10 cellular contexts compared by ENCODE assay signal in genomic region chr7:66206909-66207240, GRCh38. TPM values are rescaled to one million over a fixed set of nuclear protein-coding genes. Genes with fewer than 3 reads are reported as not detected.
DNase-seq lines count a peak whose midpoint lies in the region; ATAC-seq and TF ChIP-seq lines count a peak whose summit lies in the region.
"Had no signal": no experiment of that assay in that cellular context is flagged by ENCODE, and none has a peak within 500 bp of the region (broad histone marks: within the 10 kb centered on the region; RNA-seq: fewer than 3 reads in every experiment).

No MANE protein-coding gene starts in this region.

- DNase-seq in CD4-positive, alpha-beta memory T cell: no peak
- DNase-seq in activated B cell treated with CpG ODN at 0.5 μM for 24 hours (no peak), hepatocyte (ENCODE audit: low spot score) (no peak), gastrocnemius medialis (no peak), NOMO-1 treated with dmso at 0.1 percent for 144 hours (lab: John Stamatoyannopoulos, UW; ENCODE audit: unreplicated experiment) (no peak), NCI-H2196 (lab: John Stamatoyannopoulos, UW; ENCODE audit: unreplicated experiment) (no peak), SW 1271 (lab: John Stamatoyannopoulos, UW) (no peak)
- no peak for DNase-seq in activated CD4-positive, alpha-beta T cell treated with anti-CD3 and anti-CD28 coated beads, Interleukin-2, amount 10 ng/mL, durations not matched to agents 7 days and 5 days
- DNase-seq: pancreas had no signal

- no peaks in the 10 kb centered on the region for H4K20me1 ChIP-seq in hepatocyte (ENCODE audit: insufficient read depth, poor library complexity, severe bottlenecking)

- peaks cover 66% of the 10 kb centered on the region for H3K79me2 ChIP-seq in hepatocyte

- peaks cover 0 to 2% (median 0%) of the 10 kb centered on the region in 8 donors for H3K9me3 Mint-ChIP-seq in CD4-positive, alpha-beta memory T cell
- H3K9me3 Mint-ChIP-seq in activated B cell treated with CpG ODN at 0.5 μM for 24 hours: no peaks in the 10 kb centered on the region
- no peaks in the 10 kb centered on the region for H3K9me3 Mint-ChIP-seq in activated CD4-positive, alpha-beta T cell treated with anti-CD3 and anti-CD28 coated beads, Interleukin-2, amount 10 ng/mL, durations not matched to agents 7 days and 5 days

- peaks cover 28 to 43% (median 34%) of the 10 kb centered on the region in 4 donors for H3K4me1 Mint-ChIP-seq in CD4-positive, alpha-beta memory T cell
- peaks cover 44% of the 10 kb centered on the region for H3K4me1 Mint-ChIP-seq in activated B cell treated with CpG ODN at 0.5 μM for 24 hours
- H3K4me1 Mint-ChIP-seq in activated CD4-positive, alpha-beta T cell treated with anti-CD3 and anti-CD28 coated beads, Interleukin-2, amount 10 ng/mL, durations not matched to agents 7 days and 5 days: peaks cover 30% of the 10 kb centered on the region

- H3K9me3 ChIP-seq in CD4-positive, alpha-beta memory T cell (ENCODE audit: control insufficient read depth in 1 of 2, low read length in 2 of 2): no peaks in the 10 kb centered on the region
- no peaks in the 10 kb centered on the region for H3K9me3 ChIP-seq in hepatocyte (ENCODE audit: low read depth)
- H3K9me3 ChIP-seq in gastrocnemius medialis: no peaks in the 10 kb centered on the region
- H3K9me3 ChIP-seq: pancreas had no signal

- no peaks in the 10 kb centered on the region for H3K9me2 ChIP-seq in hepatocyte (replicated peaks; ENCODE audit: insufficient read depth)

- TF ChIP-seq POLR2A in gastrocnemius medialis (IDR thresholded peaks at IDR 0.05): no peak

- H3K27ac Mint-ChIP-seq in CD4-positive, alpha-beta memory T cell: no peak overlapping the region
- peak overlapping the region; percentile 33 for H3K27ac Mint-ChIP-seq in activated B cell treated with CpG ODN at 0.5 μM for 24 hours
- H3K27ac Mint-ChIP-seq in activated CD4-positive, alpha-beta T cell treated with anti-CD3 and anti-CD28 coated beads, Interleukin-2, amount 10 ng/mL, durations not matched to agents 7 days and 5 days: no peak overlapping the region

- no peak for TF ChIP-seq CTCF in activated B cell treated with CpG ODN at 0.5 μM for 24 hours (IDR thresholded peaks at IDR 0.05)
- no peak for TF ChIP-seq CTCF in hepatocyte (IDR thresholded peaks at IDR 0.05; ENCODE audit: poor library complexity)
- no peak for TF ChIP-seq CTCF in gastrocnemius medialis (IDR thresholded peaks at IDR 0.05 in 4 of 5, conservative IDR thresholded peaks at IDR 0.05 in 1 of 5)

- H2AFZ ChIP-seq in hepatocyte: no peak overlapping the region

- 24% methylated on average over 5 of the region's 5 CpGs for WGBS in hepatocyte (ENCODE audit: low lambda C conversion rate, missing lambda C conversion rate)

- peaks cover 22% of the 10 kb centered on the region for H3K27me3 ChIP-seq in CD4-positive, alpha-beta memory T cell (ENCODE audit: insufficient read depth, low read length)
- H3K27me3 ChIP-seq in hepatocyte (no peaks in the 10 kb centered on the region), gastrocnemius medialis (peaks cover 19 to 23% (median 22%) of the 10 kb centered on the region in 3 donors)
- H3K27me3 ChIP-seq: pancreas had no signal

- no peak overlapping the region for H3K4me3 ChIP-seq in CD4-positive, alpha-beta memory T cell (ENCODE audit: low read length in 2 of 2)
- H3K4me3 ChIP-seq in hepatocyte (peak overlapping the region; percentile 88), gastrocnemius medialis (peak overlapping the region; percentile 64 to 70 (median 70))

- in situ Hi-C loops in gastrocnemius medialis (cut with MboI; ENCODE audit: low sequenced_read_pairs in 4 of 4): no loop called here

- peaks cover 20% of the 10 kb centered on the region for H3K4me1 ChIP-seq in CD4-positive, alpha-beta memory T cell (ENCODE audit: insufficient read depth, low read length)
- no peaks in the 10 kb centered on the region for H3K4me1 ChIP-seq in hepatocyte (ENCODE audit: insufficient read depth)
- H3K4me1 ChIP-seq in gastrocnemius medialis: no peaks in the 10 kb centered on the region

- intact Hi-C loops in CD4-positive, alpha-beta memory T cell (cut with micrococcal nuclease): loop anchor here (5.0 kb wide), 2 partner anchors 535 to 790 kb away; partner anchors contain the start of genes RABGEF1, SBDS and TYW1
- intact Hi-C loops in activated B cell treated with CpG ODN at 0.5 μM for 24 hours (cut with micrococcal nuclease): loop anchor here (5.0 to 10.0 kb wide), 4 partner anchors 335 to 1900 kb away; partner anchors contain the start of gene VKORC1L1
- intact Hi-C loops in gastrocnemius medialis (cut with DNase I; ENCODE audit: low total_unique reads): no loop called here

- H3K36me3 Mint-ChIP-seq in CD4-positive, alpha-beta memory T cell: peaks cover 0 to 2% of the 10 kb centered on the region in 2 donors
- peaks cover 3% of the 10 kb centered on the region for H3K36me3 Mint-ChIP-seq in activated B cell treated with CpG ODN at 0.5 μM for 24 hours (ENCODE audit: low read depth)
- no peaks in the 10 kb centered on the region for H3K36me3 Mint-ChIP-seq in activated CD4-positive, alpha-beta T cell treated with anti-CD3 and anti-CD28 coated beads, Interleukin-2, amount 10 ng/mL, durations not matched to agents 7 days and 5 days (ENCODE audit: low read depth)

- no peak for ATAC-seq in activated B cell treated with CpG ODN at 0.5 μM for 24 hours (ENCODE audit: low read depth)
- no peak for ATAC-seq in gastrocnemius medialis

- peak overlapping the region; percentile 80 for H3K4me2 ChIP-seq in hepatocyte

- peak overlapping the region in 7 of 8 donors; percentile 0 to 93 (median 52) for H3K4me3 Mint-ChIP-seq in CD4-positive, alpha-beta memory T cell
- H3K4me3 Mint-ChIP-seq in activated B cell treated with CpG ODN at 0.5 μM for 24 hours: peak overlapping the region; percentile 94
- H3K4me3 Mint-ChIP-seq in activated CD4-positive, alpha-beta T cell treated with anti-CD3 and anti-CD28 coated beads, Interleukin-2, amount 10 ng/mL, durations not matched to agents 7 days and 5 days: no peak overlapping the region

- CTCF ChIA-PET in CD4-positive, alpha-beta memory T cell (lab: Charles Lee; ENCODE audit: partially characterized antibody): no interaction called here
- CTCF ChIA-PET in activated B cell treated with CpG ODN at 0.5 μM for 24 hours (lab: Charles Lee): no interaction called here
- CTCF ChIA-PET in activated CD4-positive, alpha-beta T cell treated with anti-CD3 and anti-CD28 coated beads, Interleukin-2, amount 10 ng/mL, durations not matched to agents 7 days and 5 days (lab: Charles Lee): interaction anchor here (1.4 kb wide), 1 partner anchor 12 kb away, joined by 3 read pairs; no protein-coding TSS in a partner anchor

- H3K27ac ChIP-seq in CD4-positive, alpha-beta memory T cell (ENCODE audit: low read depth, low read length): no peak overlapping the region
- H3K27ac ChIP-seq in hepatocyte: no peak overlapping the region
- peak overlapping the region in 2 of 4 donors; percentile 21 to 67 for H3K27ac ChIP-seq in gastrocnemius medialis
- H3K27ac ChIP-seq: epithelial cell of prostate, pancreas had no signal

- POLR2A ChIA-PET in CD4-positive, alpha-beta memory T cell (lab: Charles Lee; ENCODE audit: partially characterized antibody): no interaction called here
- POLR2A ChIA-PET in activated B cell treated with CpG ODN at 0.5 μM for 24 hours (lab: Charles Lee): interaction anchor here (3.1 kb wide), 1 partner anchor 92 kb away, joined by 17 read pairs; the partner anchor contains the start of gene CRCP
- POLR2A ChIA-PET in activated CD4-positive, alpha-beta T cell treated with anti-CD3 and anti-CD28 coated beads, Interleukin-2, amount 10 ng/mL, durations not matched to agents 7 days and 5 days (lab: Charles Lee): interaction anchor here (0.6 kb wide), 1 partner anchor 252 kb away, joined by 5 read pairs; no protein-coding TSS in a partner anchor

- H3K36me3 ChIP-seq in CD4-positive, alpha-beta memory T cell (ENCODE audit: insufficient read depth, low read length): no peaks in the 10 kb centered on the region
- H3K36me3 ChIP-seq in hepatocyte (replicated peaks; ENCODE audit: insufficient read depth, low read depth) (no peaks in the 10 kb centered on the region), gastrocnemius medialis (no peaks in the 10 kb centered on the region)
- H3K36me3 ChIP-seq: pancreas had no signal

- H3K27me3 Mint-ChIP-seq in CD4-positive, alpha-beta memory T cell: peaks cover 10 to 34% of the 10 kb centered on the region in 2 donors
- peaks cover 5% of the 10 kb centered on the region for H3K27me3 Mint-ChIP-seq in activated B cell treated with CpG ODN at 0.5 μM for 24 hours
- peaks cover 39% of the 10 kb centered on the region for H3K27me3 Mint-ChIP-seq in activated CD4-positive, alpha-beta T cell treated with anti-CD3 and anti-CD28 coated beads, Interleukin-2, amount 10 ng/mL, durations not matched to agents 7 days and 5 days

RNA-seq across cellular contexts. Expression of gene TPST1, which starts 1.7 kb away (rescaled TPM):
- 1 to 10 TPM in 1 of 2 experiments, under 1 TPM in 1; 0.91 to 1.2 TPM for total RNA-seq in CD4-positive, alpha-beta memory T cell
- 1 to 10 TPM in 1 of 2 donors, under 1 TPM in 1; 0.24 to 1.0 TPM for polyA plus RNA-seq in CD4-positive, alpha-beta memory T cell
- total RNA-seq in activated B cell treated with CpG ODN at 0.5 μM for 24 hours: 5.6 and 6.5 TPM in 2 replicates
- total RNA-seq in hepatocyte: 91.2 and 101 TPM in 2 replicates
- polyA plus RNA-seq in hepatocyte: 81.9 and 85.2 TPM in 2 replicates
- total RNA-seq in gastrocnemius medialis: 1 to 10 TPM; 1.4 to 3.7 (median 3.0) TPM
- under 1 TPM; 0.67 to 0.79 TPM for total RNA-seq in activated CD4-positive, alpha-beta T cell treated with anti-CD3 and anti-CD28 coated beads, Interleukin-2, amount 10 ng/mL, durations not matched to agents 7 days and 5 days

Comparison
In these comparisons a context has a peak if more than half of its experiments do, and no peak if none do; other contexts are left out.
1. H3K4me3 ChIP-seq: peak in hepatocyte (single experiment) and gastrocnemius medialis (4 of 4); none in CD4-positive, alpha-beta memory T cell (0 of 2).
2. RNA of gene TPST1, which starts 1.7 kb away (total RNA-seq): 91.2 to 101 TPM in hepatocyte; 5.6 to 6.5 TPM in activated B cell treated with CpG ODN at 0.5 μM for 24 hours, 1.4 to 3.7 TPM in gastrocnemius medialis, 0.91 to 1.2 TPM in CD4-positive, alpha-beta memory T cell and 0.67 to 0.79 TPM in activated CD4-positive, alpha-beta T cell treated with anti-CD3 and anti-CD28 coated beads, Interleukin-2, amount 10 ng/mL, durations not matched to agents 7 days and 5 days; every median in the first group is over 10 times any median in the second.